ENCODE assay signal across 10 cellular contexts in genomic region chr2:232698552-232699091, GRCh38. TPM values are rescaled to one million over a fixed set of nuclear protein-coding genes. Genes with fewer than 3 reads are reported as not detected.
DNase-seq lines count a peak whose midpoint lies in the region; ATAC-seq, FAIRE-seq and TF ChIP-seq lines count a peak whose summit lies in the region.
"Had no signal": no experiment of that assay in that cellular context is flagged by ENCODE, and none has a peak within 500 bp of the region (broad histone marks: within the 10 kb centered on the region; RNA-seq: fewer than 3 reads in every experiment).

No MANE protein-coding gene starts in this region.

- DNase-seq in activated T-cell treated with anti-CD3 and anti-CD28 coated beads, Interleukin-2, amount 50 U/mL, for 4 hours, result no peak
- no peak for DNase-seq in activated T-cell treated with anti-CD3 and anti-CD28 coated beads, Interleukin-2, amount 50 U/mL, for 1 hour
- DNase-seq in keratinocyte (ENCODE audit: low read depth, low spot score) (no peak), suprapubic skin (ENCODE audit: low spot score in 2 of 2) (no peak), mesenteric fat pad (ENCODE audit: low spot score) (no peak), NCI-H526 (lab: John Stamatoyannopoulos, UW) (no peak)
- DNase-seq: DMS 273 treated with DMSO at 0.1 percent for 48 hours, upper lobe of left lung had no signal

- peaks cover 39% of the 10 kb centered on the region for H3K4me1 Mint-ChIP-seq in activated T-cell treated with anti-CD3 and anti-CD28 coated beads, Interleukin-2, amount 50 U/mL, for 4 hours (ENCODE audit: low read depth)
- peaks cover 49% of the 10 kb centered on the region for H3K4me1 Mint-ChIP-seq in activated naive CD8-positive, alpha-beta T cell (ENCODE audit: low read depth)

- TF ChIP-seq EP300 in suprapubic skin (IDR thresholded peaks at IDR 0.05), result no peak

- no peaks in the 10 kb centered on the region for H3K9me1 ChIP-seq in keratinocyte (ENCODE audit: control insufficient read depth, extremely low read depth, insufficient read depth, low read length)

- dilution Hi-C loops in keratinocyte (cut with MboI; ENCODE audit: extremely low pct_ligation_motif_present, low sequenced_read_pairs), result no loop called here

- FAIRE-seq in keratinocyte (lab: Jason Lieb, UNC), result no peak

- no peak for TF ChIP-seq CTCF in keratinocyte (optimal IDR thresholded peaks at IDR 0.05 in 1 of 3, IDR thresholded peaks at IDR 0.05 in 1 of 3, conservative IDR thresholded peaks at IDR 0.05 in 1 of 3; ENCODE audit: extremely low read depth in 1 of 3, insufficient read depth in 2 of 3, low read length in 3 of 3)
- TF ChIP-seq CTCF in suprapubic skin (IDR thresholded peaks at IDR 0.05), result no peak

- H3K36me3 ChIP-seq in keratinocyte (ENCODE audit: control insufficient read depth in 2 of 2, extremely low read depth in 1 of 2, insufficient read depth in 2 of 2, low read length in 2 of 2) (no peaks in the 10 kb centered on the region), suprapubic skin (peaks cover under 1% of the 10 kb centered on the region)

- peaks cover 3% of the 10 kb centered on the region for H4K20me1 ChIP-seq in keratinocyte (ENCODE audit: control insufficient read depth, extremely low read depth, insufficient read depth, low read length)

- peaks cover 21% of the 10 kb centered on the region for H3K36me3 Mint-ChIP-seq in activated T-cell treated with anti-CD3 and anti-CD28 coated beads, Interleukin-2, amount 50 U/mL, for 4 hours (ENCODE audit: insufficient read depth)
- peaks cover 17% of the 10 kb centered on the region for H3K36me3 Mint-ChIP-seq in activated naive CD8-positive, alpha-beta T cell

- H3K27ac Mint-ChIP-seq in activated naive CD8-positive, alpha-beta T cell, result peak overlapping the region; percentile 89

- no peak overlapping the region for H2AFZ ChIP-seq in keratinocyte (ENCODE audit: control insufficient read depth, low read length)

- ATAC-seq in activated T-cell treated with anti-CD3 and anti-CD28 coated beads, Interleukin-2, amount 50 U/mL, for 4 hours, result no peak
- no peak for ATAC-seq in GM18511 (IDR thresholded peaks at IDR 0.05; ENCODE audit: unreplicated experiment)

- peak overlapping the region; percentile 91 for H3K4me3 Mint-ChIP-seq in activated T-cell treated with anti-CD3 and anti-CD28 coated beads, Interleukin-2, amount 50 U/mL, for 4 hours
- peak overlapping the region; percentile 97 for H3K4me3 Mint-ChIP-seq in activated naive CD8-positive, alpha-beta T cell

- H3K27ac ChIP-seq in keratinocyte (ENCODE audit: control insufficient read depth, insufficient read depth, low read length) (peak overlapping the region; percentile 93), suprapubic skin (no peak overlapping the region)

- peaks cover 7% of the 10 kb centered on the region for H3K9me3 Mint-ChIP-seq in activated T-cell treated with anti-CD3 and anti-CD28 coated beads, Interleukin-2, amount 50 U/mL, for 4 hours
- peaks cover under 1% of the 10 kb centered on the region for H3K9me3 Mint-ChIP-seq in activated naive CD8-positive, alpha-beta T cell (ENCODE audit: low read depth)

- H3K4me1 ChIP-seq in keratinocyte (ENCODE audit: control insufficient read depth, extremely low read depth, insufficient read depth, low read length) (peaks cover 26% of the 10 kb centered on the region), suprapubic skin (peaks cover 41% of the 10 kb centered on the region)

- H3K27me3 ChIP-seq in keratinocyte (ENCODE audit: control insufficient read depth, extremely low read depth, insufficient read depth, low read length) (no peaks in the 10 kb centered on the region), suprapubic skin (no peaks in the 10 kb centered on the region)
- H3K27me3 ChIP-seq: upper lobe of left lung had no signal

- peaks cover 63% of the 10 kb centered on the region for H3K79me2 ChIP-seq in keratinocyte (ENCODE audit: control insufficient read depth, insufficient read depth, low read length)

- H3K27me3 Mint-ChIP-seq in activated T-cell treated with anti-CD3 and anti-CD28 coated beads, Interleukin-2, amount 50 U/mL, for 4 hours (ENCODE audit: low read depth), result no peaks in the 10 kb centered on the region
- no peaks in the 10 kb centered on the region for H3K27me3 Mint-ChIP-seq in activated naive CD8-positive, alpha-beta T cell

- peak overlapping the region; percentile 94 to 99 (median 97) for H3K4me3 ChIP-seq in keratinocyte (ENCODE audit: control insufficient read depth in 2 of 3, extremely low read depth in 1 of 3, insufficient read depth in 2 of 3, low read depth in 1 of 3, low read length in 3 of 3)
- H3K4me3 ChIP-seq in suprapubic skin, result peak overlapping the region; percentile 92

- H3K9ac ChIP-seq in keratinocyte (ENCODE audit: control insufficient read depth, extremely low read depth, insufficient read depth, low read length), result peak overlapping the region; percentile 97

- H3K4me2 ChIP-seq in keratinocyte (ENCODE audit: control insufficient read depth, extremely low read depth, insufficient read depth, low read depth, low read length), result peak overlapping the region; percentile 88

- H3K9me3 ChIP-seq in keratinocyte (ENCODE audit: control insufficient read depth, low read depth, low read length), result no peaks in the 10 kb centered on the region
- no peaks in the 10 kb centered on the region for H3K9me3 ChIP-seq in suprapubic skin
- H3K9me3 ChIP-seq: upper lobe of left lung had no signal

- no peak for TF ChIP-seq POLR2A in suprapubic skin (IDR thresholded peaks at IDR 0.05)

- 44% methylated on average over 4 of the region's 4 CpGs for WGBS in suprapubic skin

RNA-seq across cellular contexts. Expression of gene GIGYF2, which starts 1.5 kb away (rescaled TPM):
- 10 to 100 TPM; 44.1 to 53.7 (median 47.4) TPM for total RNA-seq in activated T-cell treated with anti-CD3 and anti-CD28 coated beads, Interleukin-2, amount 50 U/mL, for 4 hours
- 27.1 to 35.5 TPM (median 32.8 TPM) in 3 replicates for polyA plus RNA-seq in keratinocyte
- polyA plus RNA-seq in keratinocyte (2011; ENCODE audit: low read depth), result 51.6 TPM
- 16.0 and 20.7 TPM in 2 replicates for polyA plus RNA-seq in keratinocyte (2011; cell fraction: cytosol; rRNA removed)
- polyA plus RNA-seq in keratinocyte (2011; cell fraction: nucleus; rRNA removed), result 48.7 and 59.2 TPM in 2 replicates
- polyA plus RNA-seq in keratinocyte (2012; ENCODE audit: low replicate concordance), result 25.4 and 37.6 TPM in 2 replicates
- polyA minus RNA-seq in keratinocyte, result 66.7 to 102 TPM (median 73.6 TPM) in 3 replicates
- polyA minus RNA-seq in keratinocyte (2011; cell fraction: cytosol; rRNA and poly(A)+ RNA removed), result 37.4 TPM
- 68.1 and 134 TPM in 2 replicates for polyA minus RNA-seq in keratinocyte (2011; cell fraction: nucleus; rRNA and poly(A)+ RNA removed)
- total RNA-seq in suprapubic skin (100 to 1,000 TPM in 1 of 4 donors, 10 to 100 TPM in 3; 69.0 to 208 (median 80.4) TPM), mesenteric fat pad (74.5 TPM)
